ENCODE assay signal across 8 cellular contexts in genomic region chr18:69636529-69637301, GRCh38.
DNase-seq lines count a peak whose midpoint lies in the region; ATAC-seq and TF ChIP-seq lines count a peak whose summit lies in the region.

No MANE protein-coding gene starts in this region.

- H3K36me3 Mint-ChIP-seq in activated T-helper 2 cell treated with anti-CD3 and anti-CD28 coated beads, Interferon-gamma antibody, Interleukin-2, Interleukin-4, amounts not matched to agents 10 μg/mL and 5 μg/mL and 100 μg/mL, durations not matched to agents 14 hours and 24 hours and 36 hours (ENCODE audit: low read depth) = no peaks in the 10 kb centered on the region

- H3K9me3 Mint-ChIP-seq in activated T-helper 2 cell treated with anti-CD3 and anti-CD28 coated beads, Interferon-gamma antibody, Interleukin-2, Interleukin-4, amounts not matched to agents 10 μg/mL and 5 μg/mL and 100 μg/mL, durations not matched to agents 14 hours and 24 hours and 36 hours = no peaks in the 10 kb centered on the region

- peak; percentile 66 for ATAC-seq in GM21529 (IDR thresholded peaks at IDR 0.05; ENCODE audit: unreplicated experiment)

- peak; percentile 62; the same call in 2 of the 3 replicates for TF ChIP-seq CTCF in GM12872 (IDR thresholded peaks at IDR 0.05; ENCODE audit: insufficient read depth, low read depth, low read length)

- H3K4me3 Mint-ChIP-seq in activated T-helper 2 cell treated with anti-CD3 and anti-CD28 coated beads, Interferon-gamma antibody, Interleukin-2, Interleukin-4, amounts not matched to agents 10 μg/mL and 5 μg/mL and 100 μg/mL, durations not matched to agents 14 hours and 24 hours and 36 hours (ENCODE audit: low read depth) = no peak overlapping the region

- H3K27ac Mint-ChIP-seq in activated T-helper 2 cell treated with anti-CD3 and anti-CD28 coated beads, Interferon-gamma antibody, Interleukin-2, Interleukin-4, amounts not matched to agents 10 μg/mL and 5 μg/mL and 100 μg/mL, durations not matched to agents 14 hours and 24 hours and 36 hours = no peak overlapping the region

- intact Hi-C loops in activated T-helper 2 cell treated with anti-CD3 and anti-CD28 coated beads, Interferon-gamma antibody, Interleukin-2, Interleukin-4, amounts not matched to agents 10 μg/mL and 5 μg/mL and 100 μg/mL, durations not matched to agents 14 hours and 24 hours and 36 hours (cut with micrococcal nuclease) = loop anchor here (2.0 kb wide), 1 partner anchor 450 kb away; no protein-coding TSS in a partner anchor

- H3K27me3 Mint-ChIP-seq in activated T-helper 2 cell treated with anti-CD3 and anti-CD28 coated beads, Interferon-gamma antibody, Interleukin-2, Interleukin-4, amounts not matched to agents 10 μg/mL and 5 μg/mL and 100 μg/mL, durations not matched to agents 14 hours and 24 hours and 36 hours (ENCODE audit: low read depth) = peaks cover 6% of the 10 kb centered on the region

- H3K4me1 Mint-ChIP-seq in activated T-helper 2 cell treated with anti-CD3 and anti-CD28 coated beads, Interferon-gamma antibody, Interleukin-2, Interleukin-4, amounts not matched to agents 10 μg/mL and 5 μg/mL and 100 μg/mL, durations not matched to agents 14 hours and 24 hours and 36 hours (ENCODE audit: low read depth) = no peaks in the 10 kb centered on the region

- DNase-seq in RPMI8226 = peak; percentile 78
- DNase-seq in iPS DF 4.7 (ENCODE audit: extremely low read depth, low spot score) = peak; percentile 2
- no peak for DNase-seq in NCI-H774 (lab: John Stamatoyannopoulos, UW)
- DNase-seq in activated T-helper 2 cell treated with anti-CD3 and anti-CD28 coated beads, Interferon-gamma antibody, Interleukin-2, Interleukin-4, amounts not matched to agents 10 μg/mL and 5 μg/mL and 100 μg/mL, durations not matched to agents 14 hours and 24 hours and 36 hours (ENCODE audit: low spot score) = no peak
- DNase-seq in kidney tubule cell (ENCODE audit: low spot score) = no peak
- no peak for DNase-seq in HT-29 (ENCODE audit: low spot score)

Comparison
In these comparisons a context has a peak if more than half of its experiments do, and no peak if none do; other contexts are left out.
1. DNase-seq: peak in RPMI8226 (single experiment) and iPS DF 4.7 (single experiment); none in NCI-H774 (single experiment), activated T-helper 2 cell treated with anti-CD3 and anti-CD28 coated beads, Interferon-gamma antibody, Interleukin-2, Interleukin-4, amounts not matched to agents 10 μg/mL and 5 μg/mL and 100 μg/mL, durations not matched to agents 14 hours and 24 hours and 36 hours (single experiment), kidney tubule cell (single experiment) and HT-29 (single experiment).